In the genomic region with DNA sequence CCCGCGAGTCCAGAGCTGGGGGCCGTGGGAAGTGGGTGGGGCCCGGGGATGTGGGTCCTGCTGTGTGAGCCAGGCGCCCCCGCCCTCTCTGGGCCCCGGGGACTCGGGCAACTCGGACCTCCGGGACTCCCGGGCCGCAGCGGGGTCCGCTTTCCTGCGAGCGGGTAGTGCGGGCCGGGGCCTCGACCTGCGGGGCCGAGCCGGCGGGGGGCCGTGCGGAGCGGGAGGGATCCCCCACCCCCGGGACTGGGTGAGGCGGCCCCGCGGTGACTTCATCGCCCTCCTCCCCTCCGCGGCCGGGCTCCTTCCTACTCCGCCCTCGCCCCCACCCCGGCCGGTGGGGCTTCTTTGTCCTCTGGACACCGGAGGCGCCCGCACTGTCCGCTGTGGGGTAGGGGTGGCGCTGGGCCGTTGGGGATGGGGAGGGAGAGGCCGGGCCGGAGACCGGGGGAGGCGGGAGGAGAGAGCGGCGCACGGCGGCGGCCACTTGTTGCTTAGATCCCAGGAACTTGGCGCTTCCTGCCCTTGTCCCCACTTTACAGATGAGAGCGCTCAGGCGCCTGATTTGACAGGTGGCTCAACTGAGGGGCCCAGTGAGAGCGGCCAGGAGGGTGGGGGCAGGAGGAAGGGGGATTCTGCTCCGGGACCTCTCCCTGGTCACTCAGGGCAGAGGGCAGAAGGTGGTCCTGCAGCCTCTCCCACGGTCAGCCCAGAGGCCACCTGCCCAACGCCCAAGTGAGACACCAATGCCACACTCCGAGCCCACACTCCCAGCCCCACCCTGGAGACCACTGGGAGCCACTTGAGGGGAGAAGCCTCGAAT, we compare ENCODE assay signal across 8 cellular contexts. TPM values are rescaled to one million over a fixed set of nuclear protein-coding genes. Genes with fewer than 3 reads are reported as not detected.
DNase-seq lines count a peak whose midpoint lies in the region; ATAC-seq and TF ChIP-seq lines count a peak whose summit lies in the region.

No MANE protein-coding gene starts in this region.

- DNase-seq in Caco-2 = peak; percentile 64 to 66
- DNase-seq in HEK293T (ENCODE audit: extremely low spot score) = peak; percentile 47
- peak; percentile 52 for DNase-seq in RPMI7951 (ENCODE audit: low read depth)
- peak in 3 of 4 donors; percentile 29 to 38 (median 31) for DNase-seq in body of pancreas
- peak; percentile 53 for DNase-seq in iris pigment epithelial cell (ENCODE audit: low read depth)
- peak; percentile 17 for DNase-seq in stimulated activated CD4-positive, alpha-beta T cell treated with anti-CD3 and anti-CD28 coated beads, Interleukin-1b, Interleukin-23, amount 100 ng/mL, for 48 hours
- no peak for DNase-seq in SK-N-DZ (ENCODE audit: low spot score)

- no peaks in the 10 kb centered on the region for H3K9me3 Mint-ChIP-seq in Caco-2 (ENCODE audit: unreplicated experiment)

- intact Hi-C loops in Caco-2 (cut with micrococcal nuclease; ENCODE audit: unreplicated experiment) = loop anchor here (5.0 kb wide), 3 partner anchors 112 to 198 kb away; a partner anchor contains a TSS
- intact Hi-C loops in body of pancreas (cut with DNase I) = loop anchor here (10.0 kb wide), 2 partner anchors 201 to 259 kb away; no protein-coding TSS in a partner anchor

- BruUV-seq in Caco-2 (replicated peaks; lab: Mats Ljungman, UMichigan) = no TSS peak

- H3K36me3 ChIP-seq in Caco-2 (ENCODE audit: control insufficient read depth, insufficient read depth, low read length) = peaks cover 1% of the 10 kb centered on the region; the same call in 1 of the 2 replicates
- H3K36me3 ChIP-seq in body of pancreas (replicated peaks in 1 of 2; ENCODE audit: insufficient read depth in 1 of 2, low read depth in 2 of 2) = no peaks in the 10 kb centered on the region

- POLR2A ChIA-PET in Caco-2 (lab: Charles Lee) (no interaction called here), HEK293T (lab: Yijun Ruan, JAX) (no interaction called here)

- peak; percentile 5 for ATAC-seq in body of pancreas
- no peak for ATAC-seq in HG02610 (IDR thresholded peaks at IDR 0.05; ENCODE audit: unreplicated experiment)

- peak overlapping the region; percentile 82 for H3K4me3 Mint-ChIP-seq in Caco-2 (ENCODE audit: unreplicated experiment)

- H3K9me3 ChIP-seq in Caco-2 = peaks cover 5% of the 10 kb centered on the region; the same call in 1 of the 2 replicates
- H3K9me3 ChIP-seq in body of pancreas = no peaks in the 10 kb centered on the region

- H3K27ac ChIP-seq in body of pancreas = peak overlapping the region in 3 of 4 donors; percentile 21 to 58 (median 38)

- H3K27ac Mint-ChIP-seq in Caco-2 (ENCODE audit: unreplicated experiment) = no peak overlapping the region

- WGBS in body of pancreas, 2 donors = 26 to 82% methylated on average over 11 to 57 of the region's 62 CpGs

- no peak for TF ChIP-seq CTCF in Caco-2 (IDR thresholded peaks at IDR 0.05; ENCODE audit: insufficient read depth in 1 of 2, low read depth in 1 of 2, low read length in 1 of 2, severe bottlenecking in 1 of 2, unreplicated experiment in 1 of 2)
- TF ChIP-seq CTCF in body of pancreas (IDR thresholded peaks at IDR 0.05) = peak in 1 of 7 experiments; percentile 4

- H3K27me3 ChIP-seq in Caco-2 (replicated peaks; ENCODE audit: control insufficient read depth, insufficient read depth, low read length) (no peaks in the 10 kb centered on the region), body of pancreas (peaks cover 0 to 4% of the 10 kb centered on the region in 2 donors)

- H3K27me3 Mint-ChIP-seq in Caco-2 (ENCODE audit: insufficient read depth, unreplicated experiment) = no peaks in the 10 kb centered on the region

- H3K4me1 Mint-ChIP-seq in Caco-2 (ENCODE audit: low read depth, unreplicated experiment) = peaks cover 31% of the 10 kb centered on the region

- H3K36me3 Mint-ChIP-seq in Caco-2 (ENCODE audit: insufficient read depth, unreplicated experiment) = peaks cover 51% of the 10 kb centered on the region

- H3K4me1 ChIP-seq in Caco-2 = peaks cover 31% of the 10 kb centered on the region
- H3K4me1 ChIP-seq in body of pancreas = peaks cover 23% of the 10 kb centered on the region

- CTCF ChIA-PET in Caco-2 (lab: Charles Lee) = interaction anchor here (1.9 kb wide), 1 partner anchor 199 kb away, joined by 9 read pairs; no protein-coding TSS in a partner anchor
- CTCF ChIA-PET in HEK293T (lab: Yijun Ruan, JAX) = interaction anchor here (0.6 kb wide), 2 partner anchors 46 to 721 kb away, joined by 3 read pairs; no protein-coding TSS in a partner anchor

- peak in 1 of 3 donors; percentile 5 for TF ChIP-seq POLR2A in body of pancreas (IDR thresholded peaks at IDR 0.05)

- peak overlapping the region; percentile 74 for H3K4me3 ChIP-seq in Caco-2 (ENCODE audit: low read depth, low read length)
- peak overlapping the region in 1 of 2 donors; percentile 31 for H3K4me3 ChIP-seq in body of pancreas

TF ChIP-seq in HEK293T, 16 proteins besides CTCF, POLR2A, EP300 and RAD21:
- no peak for TF ChIP-seq HDGF (IDR thresholded peaks at IDR 0.05; ENCODE audit: borderline replicate concordance)
- TF ChIP-seq L3MBTL2 (conservative IDR thresholded peaks at IDR 0.05) = no peak
- no peak for TF ChIP-seq NFRKB (IDR thresholded peaks at IDR 0.05)
- no peak for TF ChIP-seq CTBP1 (IDR thresholded peaks at IDR 0.05; ENCODE audit: borderline replicate concordance)
- TF ChIP-seq FOXA1 (IDR thresholded peaks at IDR 0.05) = no peak
- no peak for TF ChIP-seq TARDBP (IDR thresholded peaks at IDR 0.05)
- no peak for TF ChIP-seq FOXM1 (IDR thresholded peaks at IDR 0.05; ENCODE audit: borderline replicate concordance)
- TF ChIP-seq ELF4 (IDR thresholded peaks at IDR 0.05) = no peak
- TF ChIP-seq, protein P1, sequence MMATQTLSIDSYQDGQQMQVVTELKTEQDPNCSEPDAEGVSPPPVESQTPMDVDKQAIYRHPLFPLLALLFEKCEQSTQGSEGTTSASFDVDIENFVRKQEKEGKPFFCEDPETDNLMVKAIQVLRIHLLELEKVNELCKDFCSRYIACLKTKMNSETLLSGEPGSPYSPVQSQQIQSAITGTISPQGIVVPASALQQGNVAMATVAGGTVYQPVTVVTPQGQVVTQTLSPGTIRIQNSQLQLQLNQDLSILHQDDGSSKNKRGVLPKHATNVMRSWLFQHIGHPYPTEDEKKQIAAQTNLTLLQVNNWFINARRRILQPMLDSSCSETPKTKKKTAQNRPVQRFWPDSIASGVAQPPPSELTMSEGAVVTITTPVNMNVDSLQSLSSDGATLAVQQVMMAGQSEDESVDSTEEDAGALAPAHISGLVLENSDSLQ (IDR thresholded peaks at IDR 0.05) = no peak
- no peak for TF ChIP-seq BHLHE40 (IDR thresholded peaks at IDR 0.05; ENCODE audit: borderline replicate concordance)
- TF ChIP-seq ARNT (IDR thresholded peaks at IDR 0.05) = no peak
- TF ChIP-seq LEF1 (IDR thresholded peaks at IDR 0.05; ENCODE audit: borderline replicate concordance) = no peak
- TF ChIP-seq SP1 (IDR thresholded peaks at IDR 0.05) = no peak
- TF ChIP-seq FOXK2 (IDR thresholded peaks at IDR 0.05) = no peak
- no peak for TF ChIP-seq ZNF384 (IDR thresholded peaks at IDR 0.05)
- TF ChIP-seq SUZ12 (IDR thresholded peaks at IDR 0.05) = no peak

RNA-seq across cellular contexts. Expression of a gene that starts 0.9 kb away (rescaled TPM):
- total RNA-seq in Caco-2 (2022) = 25.5 and 26.9 TPM in 2 replicates
- total RNA-seq in RPMI7951 (2014; rRNA removed; shearing (Covaris generic)) = 47.9 and 49.2 TPM in 2 replicates
- 1 to 10 TPM; 4.3 to 6.0 TPM for total RNA-seq in body of pancreas
- 31.7 and 31.9 TPM in 2 replicates for polyA plus RNA-seq in SK-N-DZ (2014; cell fraction: cytosol; rRNA removed)
- 19.2 and 24.7 TPM in 2 replicates for polyA plus RNA-seq in SK-N-DZ (2014; cell fraction: nucleus; rRNA removed)

RNA-seq across cellular contexts. Expression of a gene that starts 26.1 kb away (rescaled TPM):
- not detected in 2 replicates for total RNA-seq in Caco-2 (2022)
- 0.98 TPM in 1 of 2 replicates, not detected in the other for total RNA-seq in RPMI7951 (2014; rRNA removed; shearing (Covaris generic))
- total RNA-seq in body of pancreas = not detected
- polyA plus RNA-seq in SK-N-DZ (2014; cell fraction: cytosol; rRNA removed) = not detected in 2 replicates
- not detected in 2 replicates for polyA plus RNA-seq in SK-N-DZ (2014; cell fraction: nucleus; rRNA removed)

RNA-seq across cellular contexts. Expression of a gene that starts 39.1 kb away (rescaled TPM):
- total RNA-seq in Caco-2 (2022) = 5.6 and 7.1 TPM in 2 replicates
- total RNA-seq in RPMI7951 (2014; rRNA removed; shearing (Covaris generic)) = 6.0 and 6.4 TPM in 2 replicates
- total RNA-seq in body of pancreas = not detected
- polyA plus RNA-seq in SK-N-DZ (2014; cell fraction: cytosol; rRNA removed) = 0.33 and 0.59 TPM in 2 replicates
- polyA plus RNA-seq in SK-N-DZ (2014; cell fraction: nucleus; rRNA removed) = 0.73 TPM in 1 of 2 replicates, not detected in the other

RNA-seq across cellular contexts. Expression of a gene that starts 53.0 kb away (rescaled TPM):
- total RNA-seq in Caco-2 (2022) (96.4 and 103 TPM in 2 replicates), body of pancreas (10 to 100 TPM in 1 of 2 donors, not detected in 1; 33.5 TPM)
- total RNA-seq in RPMI7951 (2014; rRNA removed; shearing (Covaris generic)) = 334 and 338 TPM in 2 replicates
- polyA plus RNA-seq in SK-N-DZ (2014; cell fraction: cytosol; rRNA removed) = 106 and 115 TPM in 2 replicates
- 51.4 and 54.9 TPM in 2 replicates for polyA plus RNA-seq in SK-N-DZ (2014; cell fraction: nucleus; rRNA removed)

RNA-seq across cellular contexts. Expression of a gene that starts 55.5 kb away (rescaled TPM):
- total RNA-seq in Caco-2 (2022) = 18.2 and 19.3 TPM in 2 replicates
- total RNA-seq in RPMI7951 (2014; rRNA removed; shearing (Covaris generic)) = 43.4 and 52.4 TPM in 2 replicates
- 10 to 100 TPM; 23.1 to 26.0 TPM for total RNA-seq in body of pancreas
- 9.3 and 10.9 TPM in 2 replicates for polyA plus RNA-seq in SK-N-DZ (2014; cell fraction: cytosol; rRNA removed)
- 26.9 and 35.9 TPM in 2 replicates for polyA plus RNA-seq in SK-N-DZ (2014; cell fraction: nucleus; rRNA removed)
